ENCODE assay signal across 6 cellular contexts in the genomic region with DNA sequence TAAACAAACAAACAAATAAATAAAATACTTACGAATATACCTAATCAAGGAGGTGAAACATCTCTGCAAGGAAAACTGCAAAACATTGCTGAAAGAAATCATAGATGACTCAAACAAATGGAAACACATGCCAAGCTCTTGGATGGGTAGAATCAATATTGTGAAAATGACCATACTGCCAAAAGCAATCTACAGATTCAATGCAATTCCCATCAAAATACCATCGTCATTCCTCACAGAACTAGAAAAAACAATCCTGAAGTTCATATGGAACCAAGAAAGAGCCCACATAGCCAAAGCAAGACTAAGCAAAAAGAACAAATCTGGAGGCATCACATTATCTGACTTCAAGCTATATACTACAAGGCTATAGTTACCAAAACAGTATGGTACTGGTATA. TPM values are rescaled to one million over a fixed set of nuclear protein-coding genes. Genes with fewer than 3 reads are reported as not detected.
DNase-seq lines count a peak whose midpoint lies in the region; FAIRE-seq and TF ChIP-seq lines count a peak whose summit lies in the region.
"Not testable (repeated sequence)": the region's sequence is repeated elsewhere in the genome, so short reads cannot be mapped to it uniquely, and the experiment has no call there.

No MANE protein-coding gene starts in this region.

- H3K9ac ChIP-seq in Karpas-422 (ENCODE audit: low read length): not testable (repeated sequence)

- DNase-seq in AG04449 (ENCODE audit: low read depth, low spot score) (peak; percentile 31), EH (ENCODE audit: low read depth) (peak; percentile 54), Karpas-422 (peak; percentile 2), astrocyte of the spinal cord (ENCODE audit: low read depth, low spot score) (peak; percentile 14), fibroblast of mammary gland (ENCODE audit: low read depth) (peak; percentile 4)

- H3K27ac ChIP-seq in Karpas-422 (ENCODE audit: low read length): not testable (repeated sequence)

- FAIRE-seq in islet of Langerhans (lab: Jason Lieb, UNC): peak; percentile 36

- H3K9me2 ChIP-seq in Karpas-422 (replicated peaks; ENCODE audit: insufficient read depth, low read length): not testable (repeated sequence)

- CTCF ChIA-PET in AG04449 (lab: Yijun Ruan, JAX): not testable (repeated sequence)

- H3K27me3 ChIP-seq in Karpas-422 (ENCODE audit: low read length): not testable (repeated sequence)

- TF ChIP-seq CTCF in AG04449 (IDR thresholded peaks at IDR 0.05; ENCODE audit: insufficient read depth, low read length, missing control alignments); astrocyte of the spinal cord (IDR thresholded peaks at IDR 0.05; ENCODE audit: low read depth, low read length); fibroblast of mammary gland (conservative IDR thresholded peaks at IDR 0.05; ENCODE audit: control insufficient read depth, insufficient read depth, low read depth, low read length): not testable (repeated sequence)

- not testable (repeated sequence) for H3K79me2 ChIP-seq in Karpas-422 (ENCODE audit: low read length)

- H3K4me3 ChIP-seq in AG04449 (ENCODE audit: low read depth, low read length); Karpas-422 (ENCODE audit: low read length); astrocyte of the spinal cord (ENCODE audit: low read depth, low read length); fibroblast of mammary gland (ENCODE audit: control insufficient read depth, low read depth, low read length): not testable (repeated sequence)

- not testable (repeated sequence) for H4K20me1 ChIP-seq in Karpas-422 (ENCODE audit: insufficient read depth, low read depth, low read length)

- not testable (repeated sequence) for H3K4me1 ChIP-seq in Karpas-422 (ENCODE audit: low read length)

- H3K36me3 ChIP-seq in Karpas-422 (ENCODE audit: insufficient read depth, low read length): not testable (repeated sequence)

- H3K4me2 ChIP-seq in Karpas-422 (ENCODE audit: low read depth, low read length, poor library complexity, severe bottlenecking): not testable (repeated sequence)

- H2AFZ ChIP-seq in Karpas-422 (ENCODE audit: low read length): not testable (repeated sequence)

- in situ Hi-C loops in astrocyte of the spinal cord (cut with HindIII; ENCODE audit: low sequenced_read_pairs): not testable (repeated sequence)

- POLR2A ChIA-PET in AG04449 (lab: Yijun Ruan, JAX): not testable (repeated sequence)

- not testable (repeated sequence) for H3K9me3 ChIP-seq in Karpas-422 (ENCODE audit: low read length)

RNA-seq across cellular contexts. Expression of a gene that starts 32.0 kb away (rescaled TPM):
- 8.5 and 12.8 TPM in 2 replicates for total RNA-seq in Karpas-422 (2014; rRNA removed; shearing (Covaris generic); ENCODE audit: low replicate concordance)

Comparison
In these comparisons a context has a peak if more than half of its experiments do, and no peak if none do; other contexts are left out.
1. DNase-seq: peak in every context shown above with its lines; median percentile 54 in EH; 31 in AG04449; 14 in astrocyte of the spinal cord; 4 in fibroblast of mammary gland; 2 in Karpas-422.